Comparison of ENCODE assay signal across 8 cellular contexts in the genomic region with DNA sequence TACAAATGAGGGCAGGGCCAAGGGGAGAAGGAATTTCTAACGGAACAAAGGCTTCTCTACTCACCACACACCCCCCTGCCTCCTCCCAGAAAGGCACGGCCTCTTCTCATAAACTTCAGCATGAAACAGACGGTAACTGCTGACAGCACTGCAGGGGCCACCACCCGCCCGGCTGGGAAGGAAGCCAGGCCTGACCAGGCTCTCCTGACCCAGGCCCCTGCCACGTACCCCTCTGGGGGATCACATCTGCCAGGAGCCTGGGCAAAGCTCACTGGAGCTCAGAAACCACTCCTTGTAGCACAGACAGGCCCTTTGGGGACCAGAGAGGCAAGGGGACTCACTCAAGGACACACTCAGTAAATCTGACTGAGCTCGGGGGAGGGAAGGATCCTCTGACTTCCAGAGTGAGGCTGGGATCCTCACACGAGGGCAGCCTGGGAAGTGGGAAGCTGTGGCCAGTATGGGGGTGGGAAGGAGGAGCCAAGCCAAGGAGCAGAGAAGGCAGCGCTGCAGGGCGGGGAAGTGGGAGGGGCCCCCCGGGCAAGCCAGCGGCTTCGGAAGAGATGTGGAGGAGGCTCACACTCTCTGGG. TPM values are rescaled to one million over a fixed set of nuclear protein-coding genes. Genes with fewer than 3 reads are reported as not detected.
A peak's percentile ranks its signal among the peaks of the same experiment; 100 is the strongest.
DNase-seq lines count a peak whose midpoint lies in the region; ATAC-seq lines count a peak whose summit lies in the region.

No MANE protein-coding gene starts in this region.

- no peak for ATAC-seq in GM21367 (IDR thresholded peaks at IDR 0.05; ENCODE audit: unreplicated experiment)

- H3K4me3 ChIP-seq in CD8-positive, alpha-beta memory T cell (ENCODE audit: low read length), result no peak overlapping the region
- H3K4me3 ChIP-seq in NT2/D1 (ENCODE audit: insufficient read length, low read depth), result no peak overlapping the region
- H3K4me3 ChIP-seq in urinary bladder (ENCODE audit: low read depth, low read length), result no peak overlapping the region

- no peaks in the 10 kb centered on the region for H3K36me3 Mint-ChIP-seq in CD8-positive, alpha-beta memory T cell

- no peaks in the 10 kb centered on the region for H3K9me3 Mint-ChIP-seq in CD8-positive, alpha-beta memory T cell

- peak overlapping the region; percentile 83 for H3K9ac ChIP-seq in NT2/D1 (ENCODE audit: insufficient read length, low read depth)

- H3K27me3 Mint-ChIP-seq in CD8-positive, alpha-beta memory T cell, result peaks cover 0 to 2% of the 10 kb centered on the region in 2 donors

- H3K27ac Mint-ChIP-seq in CD8-positive, alpha-beta memory T cell, result no peak overlapping the region

- no peak for DNase-seq in CD8-positive, alpha-beta memory T cell
- no peak for DNase-seq in NT2/D1 (ENCODE audit: low read depth, low spot score)
- peak; percentile 93 for DNase-seq in epidermal melanocyte (ENCODE audit: insufficient read length, low spot score)
- DNase-seq in midbrain (lab: John Stamatoyannopoulos, UW), result peak; percentile 75
- DNase-seq in activated effector memory CD4-positive, alpha-beta T cell treated with Interleukin-2 at 50 U/mL for 16 hours, result no peak
- no peak for DNase-seq in activated naive CD4-positive, alpha-beta T cell treated with anti-CD3 and anti-CD28 coated beads, Interleukin-2, amount 50 U/mL, for 16 hours

- no peaks in the 10 kb centered on the region for H3K4me1 ChIP-seq in CD8-positive, alpha-beta memory T cell (ENCODE audit: insufficient read depth, low read length)
- peaks cover 13% of the 10 kb centered on the region for H3K4me1 ChIP-seq in NT2/D1 (ENCODE audit: insufficient read depth, insufficient read length)
- H3K4me1 ChIP-seq in urinary bladder (ENCODE audit: insufficient read depth), result no peaks in the 10 kb centered on the region

- no peaks in the 10 kb centered on the region for H3K9me3 ChIP-seq in CD8-positive, alpha-beta memory T cell (ENCODE audit: low read length)
- H3K9me3 ChIP-seq in NT2/D1 (ENCODE audit: insufficient read depth, low read length), result no peaks in the 10 kb centered on the region

- POLR2A ChIA-PET in CD8-positive, alpha-beta memory T cell (lab: Charles Lee), result no interaction called here

- peak overlapping the region; percentile 47 for H3K27ac ChIP-seq in CD8-positive, alpha-beta memory T cell (ENCODE audit: low read depth, low read length)
- peak overlapping the region; percentile 73 for H3K27ac ChIP-seq in urinary bladder (ENCODE audit: low read depth)

- no peak overlapping the region for H3K4me3 Mint-ChIP-seq in CD8-positive, alpha-beta memory T cell

- H3K36me3 ChIP-seq in CD8-positive, alpha-beta memory T cell (ENCODE audit: insufficient read depth, low read length), result no peaks in the 10 kb centered on the region
- H3K36me3 ChIP-seq in NT2/D1 (ENCODE audit: insufficient read depth, insufficient read length, low read length) (peaks cover 13% of the 10 kb centered on the region), urinary bladder (ENCODE audit: insufficient read depth) (no peaks in the 10 kb centered on the region)

- CTCF ChIA-PET in CD8-positive, alpha-beta memory T cell (lab: Charles Lee), result interaction anchor here (2.5 to 3.7 kb wide), 2 partner anchors 10 to 69 kb away, joined by 5 to 17 read pairs; no protein-coding TSS in a partner anchor

- 9% methylated on average over 13 of the region's 13 CpGs for WGBS in urinary bladder

- no peaks in the 10 kb centered on the region for H3K27me3 ChIP-seq in CD8-positive, alpha-beta memory T cell (ENCODE audit: insufficient read depth, low read length, poor library complexity, severe bottlenecking)
- H3K27me3 ChIP-seq in NT2/D1 (ENCODE audit: insufficient read depth, insufficient read length), result no peaks in the 10 kb centered on the region

- no peaks in the 10 kb centered on the region for H3K4me1 Mint-ChIP-seq in CD8-positive, alpha-beta memory T cell

RNA-seq across cellular contexts. Expression of gene ZCCHC24, which starts 46.1 kb away (rescaled TPM):
- under 1 TPM; 0.83 to 1.00 TPM for total RNA-seq in CD8-positive, alpha-beta memory T cell
- 1.4 TPM for polyA plus RNA-seq in CD8-positive, alpha-beta memory T cell
- 43.5 TPM for total RNA-seq in urinary bladder
- polyA plus RNA-seq in urinary bladder, result 98.2 TPM

RNA-seq across cellular contexts. Expression of gene PPIF, which starts 52.1 kb away (rescaled TPM):
- 100 to 1,000 TPM; 173 to 181 TPM for total RNA-seq in CD8-positive, alpha-beta memory T cell
- 13.7 TPM for polyA plus RNA-seq in CD8-positive, alpha-beta memory T cell
- total RNA-seq in urinary bladder, result 17.4 TPM
- polyA plus RNA-seq in urinary bladder, result 39.4 TPM

Comparison
In these comparisons a context has a peak if more than half of its experiments do, and no peak if none do; other contexts are left out.
1. DNase-seq: peak in epidermal melanocyte (single experiment) and midbrain (single experiment); none in CD8-positive, alpha-beta memory T cell (0 of 5), NT2/D1 (single experiment), activated effector memory CD4-positive, alpha-beta T cell treated with Interleukin-2 at 50 U/mL for 16 hours (single experiment) and activated naive CD4-positive, alpha-beta T cell treated with anti-CD3 and anti-CD28 coated beads, Interleukin-2, amount 50 U/mL, for 16 hours (single experiment).
2. RNA of gene ZCCHC24, which starts 46.1 kb away (total RNA-seq): 43.5 TPM in urinary bladder (single experiment); 0.83 to 1.00 TPM in CD8-positive, alpha-beta memory T cell; every median in the first group is over 10 times any median in the second.